In the genomic region with DNA sequence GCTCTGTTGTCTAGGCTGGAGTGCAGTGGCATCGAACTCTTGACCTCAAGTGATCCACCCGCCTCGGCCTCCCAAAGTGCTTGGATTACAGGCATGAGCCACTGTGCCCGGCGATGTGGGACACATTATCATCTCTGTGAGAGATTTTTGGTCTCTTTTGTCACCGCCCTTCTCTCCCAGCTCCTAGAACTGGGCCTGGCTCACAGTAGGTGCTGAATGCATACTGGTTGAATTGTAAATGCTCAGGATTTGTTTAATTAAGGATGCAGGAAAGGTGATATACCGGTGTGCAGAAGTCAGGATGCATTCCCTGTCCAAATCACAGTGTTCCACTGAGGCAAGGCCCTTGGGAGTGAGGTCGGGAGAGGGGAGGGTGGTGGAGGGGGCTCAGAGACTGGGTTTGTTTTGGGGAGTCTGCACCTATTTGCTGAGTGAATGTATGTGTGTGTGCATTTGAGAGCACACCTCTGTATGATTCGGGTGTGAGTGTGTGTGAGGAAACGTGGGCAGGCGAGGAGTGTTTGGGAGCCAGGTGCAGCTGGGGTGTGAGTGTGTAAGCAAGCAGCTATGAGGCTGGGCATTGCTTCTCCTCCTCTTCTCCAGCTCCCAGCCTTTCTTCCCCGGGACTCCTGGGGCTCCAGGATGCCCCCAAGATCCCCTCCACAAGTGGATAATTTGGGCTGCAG, we compare ENCODE assay signal across 1 cellular context.
A peak's percentile ranks its signal among the peaks of the same experiment; 100 is the strongest.
TF ChIP-seq lines count a peak whose summit lies in the region.

No MANE protein-coding gene starts in this region.

TF ChIP-seq in H1, 55 proteins besides CTCF, POLR2A, EP300 and RAD21:
- TF ChIP-seq POLR2AphosphoS5 (IDR thresholded peaks at IDR 0.05; ENCODE audit: low read depth, low read length) (0 out of 2 replicates have a peak, but pooled peaks have one; percentile 6), JUND (IDR thresholded peaks at IDR 0.05; ENCODE audit: low read length) (no peak), RBBP5 (IDR thresholded peaks at IDR 0.05; ENCODE audit: borderline replicate concordance, low read depth, low read length) (no peak), YY1 (IDR thresholded peaks at IDR 0.05; ENCODE audit: low read depth, low read length) (no peak)
